ENCODE assay signal across 1 cellular context in the genomic region with DNA sequence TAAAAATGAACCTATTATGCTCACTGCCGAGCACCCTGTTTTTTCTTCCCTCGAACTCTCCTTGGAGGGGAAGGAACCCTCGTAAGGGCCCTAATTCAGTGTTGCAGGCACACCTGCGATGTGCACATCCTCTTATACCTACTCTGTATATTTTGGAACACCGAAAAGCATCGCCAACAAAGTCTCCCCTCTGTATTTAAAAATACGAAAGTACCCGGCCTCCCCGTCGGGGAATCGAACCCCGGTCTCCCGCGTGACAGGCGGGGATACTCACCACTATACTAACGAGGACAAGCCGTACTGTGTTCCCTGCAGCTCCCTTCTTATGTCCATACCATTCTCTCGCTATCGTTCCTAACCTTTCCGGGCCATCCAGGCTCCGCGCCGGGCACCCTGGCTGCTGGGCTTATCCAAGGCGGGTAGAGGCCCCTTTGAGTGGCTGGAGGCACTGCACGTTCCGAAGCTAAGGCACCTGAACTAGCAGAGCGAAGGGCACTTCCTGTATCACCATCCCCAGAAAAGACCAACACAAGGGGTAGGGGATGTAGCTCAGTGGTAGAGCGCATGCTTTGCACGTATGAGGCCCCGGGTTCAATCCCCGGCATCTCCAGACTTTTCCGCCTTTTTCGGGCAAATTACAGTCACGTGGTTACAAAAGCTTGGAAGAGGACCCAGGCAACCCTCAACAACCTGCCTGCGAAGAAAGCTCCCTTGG.
A peak's percentile ranks its signal among the peaks of the same experiment; 100 is the strongest.
TF ChIP-seq lines count a peak whose summit lies in the region.

No MANE protein-coding gene starts in this region.

TF ChIP-seq in GM12878, 131 proteins besides CTCF, POLR2A, EP300 and RAD21 (continued from another document and continues in another):
- TF ChIP-seq, protein P1, sequence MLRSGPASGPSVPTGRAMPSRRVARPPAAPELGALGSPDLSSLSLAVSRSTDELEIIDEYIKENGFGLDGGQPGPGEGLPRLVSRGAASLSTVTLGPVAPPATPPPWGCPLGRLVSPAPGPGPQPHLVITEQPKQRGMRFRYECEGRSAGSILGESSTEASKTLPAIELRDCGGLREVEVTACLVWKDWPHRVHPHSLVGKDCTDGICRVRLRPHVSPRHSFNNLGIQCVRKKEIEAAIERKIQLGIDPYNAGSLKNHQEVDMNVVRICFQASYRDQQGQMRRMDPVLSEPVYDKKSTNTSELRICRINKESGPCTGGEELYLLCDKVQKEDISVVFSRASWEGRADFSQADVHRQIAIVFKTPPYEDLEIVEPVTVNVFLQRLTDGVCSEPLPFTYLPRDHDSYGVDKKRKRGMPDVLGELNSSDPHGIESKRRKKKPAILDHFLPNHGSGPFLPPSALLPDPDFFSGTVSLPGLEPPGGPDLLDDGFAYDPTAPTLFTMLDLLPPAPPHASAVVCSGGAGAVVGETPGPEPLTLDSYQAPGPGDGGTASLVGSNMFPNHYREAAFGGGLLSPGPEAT (IDR thresholded peaks at IDR 0.05; ENCODE audit: low read depth), result no peak
- TF ChIP-seq EGR1 (IDR thresholded peaks at IDR 0.05; ENCODE audit: borderline replicate concordance in 1 of 2, low read depth in 2 of 2, low read length in 2 of 2), result 0 out of 3 replicates have a peak, but pooled peaks of 1 of the 2 experiments have one; percentile 9
- no peak; the same call in 1 of the 2 replicates for TF ChIP-seq MTA2 (IDR thresholded peaks at IDR 0.05; ENCODE audit: low read depth)
- no peak for TF ChIP-seq ZNF274 (IDR thresholded peaks at IDR 0.05; ENCODE audit: insufficient read depth, insufficient read length)
- no peak; the same call in none of the 2 replicates for TF ChIP-seq LARP7 (IDR thresholded peaks at IDR 0.05)
- TF ChIP-seq ZNF217 (IDR thresholded peaks at IDR 0.05), result no peak; the same call in 1 of the 2 replicates
- no peak for TF ChIP-seq YBX1 (IDR thresholded peaks at IDR 0.05)
- TF ChIP-seq, protein P2, sequence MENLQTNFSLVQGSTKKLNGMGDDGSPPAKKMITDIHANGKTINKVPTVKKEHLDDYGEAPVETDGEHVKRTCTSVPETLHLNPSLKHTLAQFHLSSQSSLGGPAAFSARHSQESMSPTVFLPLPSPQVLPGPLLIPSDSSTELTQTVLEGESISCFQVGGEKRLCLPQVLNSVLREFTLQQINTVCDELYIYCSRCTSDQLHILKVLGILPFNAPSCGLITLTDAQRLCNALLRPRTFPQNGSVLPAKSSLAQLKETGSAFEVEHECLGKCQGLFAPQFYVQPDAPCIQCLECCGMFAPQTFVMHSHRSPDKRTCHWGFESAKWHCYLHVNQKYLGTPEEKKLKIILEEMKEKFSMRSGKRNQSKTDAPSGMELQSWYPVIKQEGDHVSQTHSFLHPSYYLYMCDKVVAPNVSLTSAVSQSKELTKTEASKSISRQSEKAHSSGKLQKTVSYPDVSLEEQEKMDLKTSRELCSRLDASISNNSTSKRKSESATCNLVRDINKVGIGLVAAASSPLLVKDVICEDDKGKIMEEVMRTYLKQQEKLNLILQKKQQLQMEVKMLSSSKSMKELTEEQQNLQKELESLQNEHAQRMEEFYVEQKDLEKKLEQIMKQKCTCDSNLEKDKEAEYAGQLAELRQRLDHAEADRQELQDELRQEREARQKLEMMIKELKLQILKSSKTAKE (IDR thresholded peaks at IDR 0.05; ENCODE audit: low read depth, poor library complexity, severe bottlenecking), result peak; percentile 83
- TF ChIP-seq CEBPB (IDR thresholded peaks at IDR 0.05; ENCODE audit: borderline replicate concordance in 1 of 2, low read depth in 2 of 2, low read length in 2 of 2), result 0 out of 4 replicates have a peak, but pooled peaks have one; percentile 9 to 18
- TF ChIP-seq, protein P3, sequence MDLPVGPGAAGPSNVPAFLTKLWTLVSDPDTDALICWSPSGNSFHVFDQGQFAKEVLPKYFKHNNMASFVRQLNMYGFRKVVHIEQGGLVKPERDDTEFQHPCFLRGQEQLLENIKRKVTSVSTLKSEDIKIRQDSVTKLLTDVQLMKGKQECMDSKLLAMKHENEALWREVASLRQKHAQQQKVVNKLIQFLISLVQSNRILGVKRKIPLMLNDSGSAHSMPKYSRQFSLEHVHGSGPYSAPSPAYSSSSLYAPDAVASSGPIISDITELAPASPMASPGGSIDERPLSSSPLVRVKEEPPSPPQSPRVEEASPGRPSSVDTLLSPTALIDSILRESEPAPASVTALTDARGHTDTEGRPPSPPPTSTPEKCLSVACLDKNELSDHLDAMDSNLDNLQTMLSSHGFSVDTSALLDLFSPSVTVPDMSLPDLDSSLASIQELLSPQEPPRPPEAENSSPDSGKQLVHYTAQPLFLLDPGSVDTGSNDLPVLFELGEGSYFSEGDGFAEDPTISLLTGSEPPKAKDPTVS (IDR thresholded peaks at IDR 0.05; ENCODE audit: low read depth, low read length), result peak; percentile 62; the same call in 1 of the 2 replicates
- no peak for TF ChIP-seq NRF1 (conservative IDR thresholded peaks at IDR 0.05; ENCODE audit: low read depth, low read length)
- TF ChIP-seq SMAD5 (IDR thresholded peaks at IDR 0.05; ENCODE audit: low read depth), result 0 out of 2 replicates have a peak, but pooled peaks have one; percentile 40
- TF ChIP-seq GABPA (IDR thresholded peaks at IDR 0.05; ENCODE audit: low read depth), result 0 out of 2 replicates have a peak, but pooled peaks have one; percentile 44
- peak; percentile 56 for TF ChIP-seq CREB1 (IDR thresholded peaks at IDR 0.05; ENCODE audit: low read depth)
- 0 out of 2 replicates have a peak, but pooled peaks have one; percentile 17 for TF ChIP-seq CHD2 (IDR thresholded peaks at IDR 0.05; ENCODE audit: borderline replicate concordance, low read depth, low read length)
- TF ChIP-seq STAT3 (IDR thresholded peaks at IDR 0.05; ENCODE audit: low read depth, low read length), result no peak
- TF ChIP-seq SREBF2 (IDR thresholded peaks at IDR 0.05; ENCODE audit: low read length), result peak; percentile 96
- peak; percentile 49; the same call in 1 of the 2 replicates for TF ChIP-seq RB1 (IDR thresholded peaks at IDR 0.05; ENCODE audit: borderline replicate concordance)
- TF ChIP-seq, protein P4, sequence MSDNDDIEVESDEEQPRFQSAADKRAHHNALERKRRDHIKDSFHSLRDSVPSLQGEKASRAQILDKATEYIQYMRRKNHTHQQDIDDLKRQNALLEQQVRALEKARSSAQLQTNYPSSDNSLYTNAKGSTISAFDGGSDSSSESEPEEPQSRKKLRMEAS (IDR thresholded peaks at IDR 0.05; ENCODE audit: low read depth, low read length), result 0 out of 2 replicates have a peak, but pooled peaks have one; percentile 32
- peak; percentile 73 to 80 for TF ChIP-seq IKZF2 (IDR thresholded peaks at IDR 0.05)
- peak; percentile 99 for TF ChIP-seq ZSCAN29 (IDR thresholded peaks at IDR 0.05)
- TF ChIP-seq SUPT20H (IDR thresholded peaks at IDR 0.05; ENCODE audit: borderline replicate concordance, control insufficient read depth, low read depth, low read length), result no peak
- TF ChIP-seq JUND (IDR thresholded peaks at IDR 0.05; ENCODE audit: low read depth, low read length), result no peak
- TF ChIP-seq, protein P5, sequence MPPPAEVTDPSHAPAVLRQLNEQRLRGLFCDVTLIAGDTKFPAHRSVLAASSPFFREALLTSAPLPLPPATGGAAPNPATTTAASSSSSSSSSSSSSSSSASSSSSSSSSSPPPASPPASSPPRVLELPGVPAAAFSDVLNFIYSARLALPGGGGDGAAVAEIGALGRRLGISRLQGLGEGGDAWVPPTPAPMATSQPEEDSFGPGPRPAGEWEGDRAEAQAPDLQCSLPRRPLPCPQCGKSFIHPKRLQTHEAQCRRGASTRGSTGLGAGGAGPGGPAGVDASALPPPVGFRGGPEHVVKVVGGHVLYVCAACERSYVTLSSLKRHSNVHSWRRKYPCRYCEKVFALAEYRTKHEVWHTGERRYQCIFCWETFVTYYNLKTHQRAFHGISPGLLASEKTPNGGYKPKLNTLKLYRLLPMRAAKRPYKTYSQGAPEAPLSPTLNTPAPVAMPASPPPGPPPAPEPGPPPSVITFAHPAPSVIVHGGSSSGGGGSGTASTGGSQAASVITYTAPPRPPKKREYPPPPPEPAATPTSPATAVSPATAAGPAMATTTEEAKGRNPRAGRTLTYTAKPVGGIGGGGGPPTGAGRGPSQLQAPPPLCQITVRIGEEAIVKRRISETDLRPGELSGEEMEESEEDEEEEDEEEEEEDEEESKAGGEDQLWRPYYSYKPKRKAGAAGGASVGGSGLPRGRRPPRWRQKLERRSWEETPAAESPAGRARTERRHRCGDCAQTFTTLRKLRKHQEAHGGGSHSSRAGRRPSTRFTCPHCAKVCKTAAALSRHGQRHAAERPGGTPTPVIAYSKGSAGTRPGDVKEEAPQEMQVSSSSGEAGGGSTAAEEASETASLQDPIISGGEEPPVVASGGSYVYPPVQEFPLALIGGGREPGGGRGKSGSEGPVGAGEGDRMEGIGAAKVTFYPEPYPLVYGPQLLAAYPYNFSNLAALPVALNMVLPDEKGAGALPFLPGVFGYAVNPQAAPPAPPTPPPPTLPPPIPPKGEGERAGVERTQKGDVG (CRISPR knock-in tag; IDR thresholded peaks at IDR 0.05), result no peak
- peak; percentile 26; the same call in 1 of the 2 replicates for TF ChIP-seq CBX5 (IDR thresholded peaks at IDR 0.05; ENCODE audit: low read depth)
- TF ChIP-seq, protein P6, sequence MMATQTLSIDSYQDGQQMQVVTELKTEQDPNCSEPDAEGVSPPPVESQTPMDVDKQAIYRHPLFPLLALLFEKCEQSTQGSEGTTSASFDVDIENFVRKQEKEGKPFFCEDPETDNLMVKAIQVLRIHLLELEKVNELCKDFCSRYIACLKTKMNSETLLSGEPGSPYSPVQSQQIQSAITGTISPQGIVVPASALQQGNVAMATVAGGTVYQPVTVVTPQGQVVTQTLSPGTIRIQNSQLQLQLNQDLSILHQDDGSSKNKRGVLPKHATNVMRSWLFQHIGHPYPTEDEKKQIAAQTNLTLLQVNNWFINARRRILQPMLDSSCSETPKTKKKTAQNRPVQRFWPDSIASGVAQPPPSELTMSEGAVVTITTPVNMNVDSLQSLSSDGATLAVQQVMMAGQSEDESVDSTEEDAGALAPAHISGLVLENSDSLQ (IDR thresholded peaks at IDR 0.05), result peak; percentile 46; the same call in 1 of the 2 replicates
- TF ChIP-seq MEF2A (IDR thresholded peaks at IDR 0.05; ENCODE audit: insufficient read depth, low read depth, low read length), result peak; percentile 43; the same call in 1 of the 2 replicates
- TF ChIP-seq HDGF (IDR thresholded peaks at IDR 0.05), result no peak
- peak; percentile 93 for TF ChIP-seq SMARCA5 (IDR thresholded peaks at IDR 0.05)
- TF ChIP-seq, protein P7, sequence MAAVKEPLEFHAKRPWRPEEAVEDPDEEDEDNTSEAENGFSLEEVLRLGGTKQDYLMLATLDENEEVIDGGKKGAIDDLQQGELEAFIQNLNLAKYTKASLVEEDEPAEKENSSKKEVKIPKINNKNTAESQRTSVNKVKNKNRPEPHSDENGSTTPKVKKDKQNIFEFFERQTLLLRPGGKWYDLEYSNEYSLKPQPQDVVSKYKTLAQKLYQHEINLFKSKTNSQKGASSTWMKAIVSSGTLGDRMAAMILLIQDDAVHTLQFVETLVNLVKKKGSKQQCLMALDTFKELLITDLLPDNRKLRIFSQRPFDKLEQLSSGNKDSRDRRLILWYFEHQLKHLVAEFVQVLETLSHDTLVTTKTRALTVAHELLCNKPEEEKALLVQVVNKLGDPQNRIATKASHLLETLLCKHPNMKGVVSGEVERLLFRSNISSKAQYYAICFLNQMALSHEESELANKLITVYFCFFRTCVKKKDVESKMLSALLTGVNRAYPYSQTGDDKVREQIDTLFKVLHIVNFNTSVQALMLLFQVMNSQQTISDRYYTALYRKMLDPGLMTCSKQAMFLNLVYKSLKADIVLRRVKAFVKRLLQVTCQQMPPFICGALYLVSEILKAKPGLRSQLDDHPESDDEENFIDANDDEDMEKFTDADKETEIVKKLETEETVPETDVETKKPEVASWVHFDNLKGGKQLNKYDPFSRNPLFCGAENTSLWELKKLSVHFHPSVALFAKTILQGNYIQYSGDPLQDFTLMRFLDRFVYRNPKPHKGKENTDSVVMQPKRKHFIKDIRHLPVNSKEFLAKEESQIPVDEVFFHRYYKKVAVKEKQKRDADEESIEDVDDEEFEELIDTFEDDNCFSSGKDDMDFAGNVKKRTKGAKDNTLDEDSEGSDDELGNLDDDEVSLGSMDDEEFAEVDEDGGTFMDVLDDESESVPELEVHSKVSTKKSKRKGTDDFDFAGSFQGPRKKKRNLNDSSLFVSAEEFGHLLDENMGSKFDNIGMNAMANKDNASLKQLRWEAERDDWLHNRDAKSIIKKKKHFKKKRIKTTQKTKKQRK (IDR thresholded peaks at IDR 0.05; ENCODE audit: low read depth, low read length), result no peak
- TF ChIP-seq HDAC2 (IDR thresholded peaks at IDR 0.05), result no peak
- peak; percentile 89; the same call in 1 of the 2 replicates for TF ChIP-seq ZNF207 (IDR thresholded peaks at IDR 0.05; ENCODE audit: borderline replicate concordance)
- no peak; the same call in none of the 2 replicates for TF ChIP-seq HCFC1 (IDR thresholded peaks at IDR 0.05; ENCODE audit: low read length)
- TF ChIP-seq ETV6 (conservative IDR thresholded peaks at IDR 0.05 in 1 of 2, IDR thresholded peaks at IDR 0.05 in 1 of 2; ENCODE audit: borderline replicate concordance in 1 of 2, low read depth in 1 of 2), result peak in 1 of 2 experiments; percentile 51; a peak in 1 of 4 replicates
- 0 out of 2 replicates have a peak, but pooled peaks have one; percentile 30 for TF ChIP-seq RAD51 (IDR thresholded peaks at IDR 0.05)
- TF ChIP-seq ESRRA (IDR thresholded peaks at IDR 0.05; ENCODE audit: low read length), result no peak
- 0 out of 2 replicates have a peak, but pooled peaks have one; percentile 9 for TF ChIP-seq TAF1 (IDR thresholded peaks at IDR 0.05; ENCODE audit: borderline replicate concordance, low read depth, low read length)
- TF ChIP-seq, protein P8, sequence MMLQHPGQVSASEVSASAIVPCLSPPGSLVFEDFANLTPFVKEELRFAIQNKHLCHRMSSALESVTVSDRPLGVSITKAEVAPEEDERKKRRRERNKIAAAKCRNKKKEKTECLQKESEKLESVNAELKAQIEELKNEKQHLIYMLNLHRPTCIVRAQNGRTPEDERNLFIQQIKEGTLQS (IDR thresholded peaks at IDR 0.05; ENCODE audit: borderline replicate concordance, extremely low read depth, low read depth, low read length), result no peak
- 0 out of 2 replicates have a peak, but pooled peaks have one; percentile 31 for TF ChIP-seq CBFB (IDR thresholded peaks at IDR 0.05; ENCODE audit: low read depth)
- TF ChIP-seq, protein P9, sequence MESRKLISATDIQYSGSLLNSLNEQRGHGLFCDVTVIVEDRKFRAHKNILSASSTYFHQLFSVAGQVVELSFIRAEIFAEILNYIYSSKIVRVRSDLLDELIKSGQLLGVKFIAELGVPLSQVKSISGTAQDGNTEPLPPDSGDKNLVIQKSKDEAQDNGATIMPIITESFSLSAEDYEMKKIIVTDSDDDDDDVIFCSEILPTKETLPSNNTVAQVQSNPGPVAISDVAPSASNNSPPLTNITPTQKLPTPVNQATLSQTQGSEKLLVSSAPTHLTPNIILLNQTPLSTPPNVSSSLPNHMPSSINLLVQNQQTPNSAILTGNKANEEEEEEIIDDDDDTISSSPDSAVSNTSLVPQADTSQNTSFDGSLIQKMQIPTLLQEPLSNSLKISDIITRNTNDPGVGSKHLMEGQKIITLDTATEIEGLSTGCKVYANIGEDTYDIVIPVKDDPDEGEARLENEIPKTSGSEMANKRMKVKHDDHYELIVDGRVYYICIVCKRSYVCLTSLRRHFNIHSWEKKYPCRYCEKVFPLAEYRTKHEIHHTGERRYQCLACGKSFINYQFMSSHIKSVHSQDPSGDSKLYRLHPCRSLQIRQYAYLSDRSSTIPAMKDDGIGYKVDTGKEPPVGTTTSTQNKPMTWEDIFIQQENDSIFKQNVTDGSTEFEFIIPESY (IDR thresholded peaks at IDR 0.05), result no peak
- no peak for TF ChIP-seq NR2C1 (IDR thresholded peaks at IDR 0.05)
- peak; percentile 99 for TF ChIP-seq ZNF24 (IDR thresholded peaks at IDR 0.05)
- no peak for TF ChIP-seq CBX3 (IDR thresholded peaks at IDR 0.05; ENCODE audit: borderline replicate concordance, low read depth)
